ENCODE assay signal across 9 cellular contexts in genomic region chr3:109685084-109686079, GRCh38.
DNase-seq lines count a peak whose midpoint lies in the region; ATAC-seq and TF ChIP-seq lines count a peak whose summit lies in the region.
"Had no signal": no experiment of that assay in that cellular context is flagged by ENCODE, and none has a peak within 500 bp of the region (broad histone marks: within the 10 kb centered on the region; RNA-seq: fewer than 3 reads in every experiment).

No MANE protein-coding gene starts in this region.

- 47% methylated on average over 5 of the region's 5 CpGs for WGBS in prostate gland

- intact Hi-C loops in prostate gland (cut with DNase I): no loop called here

- no peak overlapping the region for H3K4me3 ChIP-seq in prostate gland

- TF ChIP-seq CTCF in prostate gland (IDR thresholded peaks at IDR 0.05) (no peak), mesothelial cell of epicardium (IDR thresholded peaks at IDR 0.05; ENCODE audit: unreplicated experiment) (no peak)

- no peaks in the 10 kb centered on the region for H3K27me3 ChIP-seq in prostate gland (replicated peaks; ENCODE audit: insufficient read depth)

- TF ChIP-seq POLR2A in prostate gland (IDR thresholded peaks at IDR 0.05): no peak

- no peaks in the 10 kb centered on the region for H3K4me1 ChIP-seq in prostate gland (replicated peaks)

- H3K4me1 Mint-ChIP-seq in mesothelial cell of epicardium: no peaks in the 10 kb centered on the region

- no peaks in the 10 kb centered on the region for H3K36me3 ChIP-seq in prostate gland

- peaks cover 3% of the 10 kb centered on the region for H3K36me3 Mint-ChIP-seq in mesothelial cell of epicardium

- no peak overlapping the region for H3K27ac Mint-ChIP-seq in mesothelial cell of epicardium

- no peak overlapping the region for H3K4me3 Mint-ChIP-seq in mesothelial cell of epicardium

- ATAC-seq in HG03025 (IDR thresholded peaks at IDR 0.05; ENCODE audit: low FRiP score, unreplicated experiment): no peak

- DNase-seq in DMS53 treated with DMSO at 0.1 percent for 48 hours (lab: John Stamatoyannopoulos, UW; ENCODE audit: unreplicated experiment) (peak; percentile 21), RKO (ENCODE audit: low spot score) (peak; percentile 93), fibroblast of the conjunctiva (ENCODE audit: low read depth) (peak; percentile 98), prostate gland (ENCODE audit: low spot score) (peak; percentile 10), SK-N-DZ (ENCODE audit: low spot score) (no peak), NCI-H1092 treated with DMSO at 0.1 percent for 48 hours (lab: John Stamatoyannopoulos, UW) (no peak), mesothelial cell of epicardium (ENCODE audit: low spot score in 2 of 2, unreplicated experiment in 2 of 2) (no peak)

- peaks cover 14% of the 10 kb centered on the region for H3K9me3 Mint-ChIP-seq in mesothelial cell of epicardium

- no peaks in the 10 kb centered on the region for H3K27me3 Mint-ChIP-seq in mesothelial cell of epicardium (ENCODE audit: low read depth)

- H3K9me3 ChIP-seq in prostate gland: no peaks in the 10 kb centered on the region

- H3K27ac ChIP-seq in prostate gland: no peak overlapping the region
- H3K27ac ChIP-seq: HL-60 had no signal

Comparison
In these comparisons a context has a peak if more than half of its experiments do, and no peak if none do; other contexts are left out.
1. DNase-seq: peak in DMS53 treated with DMSO at 0.1 percent for 48 hours (single experiment), RKO (single experiment), fibroblast of the conjunctiva (single experiment) and prostate gland (single experiment); none in SK-N-DZ (single experiment), NCI-H1092 treated with DMSO at 0.1 percent for 48 hours (single experiment) and mesothelial cell of epicardium (0 of 2).